ENCODE assay signal across 8 cellular contexts in genomic region chr11:62556102-62556871, GRCh38. TPM values are rescaled to one million over a fixed set of nuclear protein-coding genes. Genes with fewer than 3 reads are reported as not detected.
DNase-seq lines count a peak whose midpoint lies in the region; ATAC-seq and TF ChIP-seq lines count a peak whose summit lies in the region.

No MANE protein-coding gene starts in this region.

- H3K27ac ChIP-seq in CD4-positive, alpha-beta T cell (ENCODE audit: low read depth, low read length): peak overlapping the region; percentile 97
- peak overlapping the region; percentile 97 to 100 (median 100) for H3K27ac ChIP-seq in gastrocnemius medialis

- H3K4me3 ChIP-seq in astrocyte of the cerebellum (ENCODE audit: low read depth, low read length): peak overlapping the region; percentile 1
- peak overlapping the region in 2 of 4 donors; percentile 8 to 23 for H3K4me3 ChIP-seq in gastrocnemius medialis

- H3K9me3 Mint-ChIP-seq in CD4-positive, alpha-beta T cell: no peaks in the 10 kb centered on the region

- no peaks in the 10 kb centered on the region for H3K27me3 Mint-ChIP-seq in CD4-positive, alpha-beta T cell

- peak overlapping the region; percentile 84 for H3K4me3 Mint-ChIP-seq in CD4-positive, alpha-beta T cell

- H3K27me3 ChIP-seq in CD4-positive, alpha-beta T cell (ENCODE audit: control insufficient read depth, insufficient read depth, low read length): no peaks in the 10 kb centered on the region
- H3K27me3 ChIP-seq in gastrocnemius medialis: no peaks in the 10 kb centered on the region

- DNase-seq in CD4-positive, alpha-beta T cell: peak; percentile 72 to 85 (median 82)
- peak; percentile 99 for DNase-seq in KBM-7
- DNase-seq in T-helper 2 cell: peak; percentile 49 to 99 (median 75)
- peak; percentile 84 for DNase-seq in astrocyte of the cerebellum (ENCODE audit: low read depth)
- DNase-seq in hepatic stellate cell (ENCODE audit: low spot score): peak; percentile 98
- DNase-seq in gastrocnemius medialis: peak; percentile 89 to 94

- POLR2A ChIA-PET in CD4-positive, alpha-beta T cell (lab: Charles Lee): interaction anchor here (0.7 to 6.6 kb wide), 25 partner anchors 12 to 588 kb away, joined by 3 to 122 read pairs (median 5); partner anchors contain the start of genes AHNAK, B3GAT3, C11orf98 and CSKMT

- intact Hi-C loops in CD4-positive, alpha-beta T cell (cut with DNase I, micrococcal nuclease): loop anchor here in 1 of 2 experiments (5.0 kb wide), 1 partner anchor 36 kb away; the partner anchor contains the start of gene TUT1
- intact Hi-C loops in gastrocnemius medialis (cut with DNase I; ENCODE audit: low total_unique reads): no loop called here

- peaks cover 37% of the 10 kb centered on the region for H3K36me3 Mint-ChIP-seq in CD4-positive, alpha-beta T cell (ENCODE audit: low read depth)

- H3K36me3 ChIP-seq in gastrocnemius medialis: peaks cover 0 to 22% of the 10 kb centered on the region in 2 donors

- no peak for TF ChIP-seq CTCF in CD4-positive, alpha-beta T cell (IDR thresholded peaks at IDR 0.05)
- TF ChIP-seq CTCF in astrocyte of the cerebellum (IDR thresholded peaks at IDR 0.05; ENCODE audit: low read depth, low read length, missing control alignments) (no peak), gastrocnemius medialis (IDR thresholded peaks at IDR 0.05 in 4 of 5, conservative IDR thresholded peaks at IDR 0.05 in 1 of 5) (no peak)

- ATAC-seq in CD4-positive, alpha-beta T cell (ENCODE audit: poor library complexity): peak; percentile 46
- peak; percentile 33 for ATAC-seq in GM21367 (IDR thresholded peaks at IDR 0.05; ENCODE audit: unreplicated experiment)
- peak; percentile 40 to 42 for ATAC-seq in gastrocnemius medialis
- no peak for ATAC-seq in HG03439 (IDR thresholded peaks at IDR 0.05; ENCODE audit: unreplicated experiment)

- peaks cover 86 to 90% of the 10 kb centered on the region in 2 donors for H3K4me1 ChIP-seq in gastrocnemius medialis

- CTCF ChIA-PET in CD4-positive, alpha-beta T cell (lab: Charles Lee): interaction anchor here (11.6 to 12.2 kb wide), 2 partner anchors 14 to 132 kb away, joined by 92 to 251 read pairs; partner anchors contain the start of gene AHNAK

- in situ Hi-C loops in KBM-7 (cut with MboI; ENCODE audit: low pct_unique_long_range_greater_than_20kb, low sequenced_read_pairs): no loop called here
- in situ Hi-C loops in astrocyte of the cerebellum (cut with HindIII; ENCODE audit: low sequenced_read_pairs): no loop called here
- in situ Hi-C loops in gastrocnemius medialis (cut with MboI; ENCODE audit: low sequenced_read_pairs in 4 of 4): loop anchor here in 2 of 4 donors (10.0 kb wide), 3 partner anchors 61 to 161 kb away; no protein-coding TSS in a partner anchor

- H3K4me1 Mint-ChIP-seq in CD4-positive, alpha-beta T cell (ENCODE audit: low read depth): peaks cover 84% of the 10 kb centered on the region

- no peaks in the 10 kb centered on the region for H3K9me3 ChIP-seq in CD4-positive, alpha-beta T cell (ENCODE audit: control insufficient read depth, low read length)
- no peaks in the 10 kb centered on the region for H3K9me3 ChIP-seq in gastrocnemius medialis

- H3K27ac Mint-ChIP-seq in CD4-positive, alpha-beta T cell: peak overlapping the region; percentile 95

- peak in 1 of 2 donors; percentile 35 for TF ChIP-seq POLR2A in gastrocnemius medialis (IDR thresholded peaks at IDR 0.05)

RNA-seq across cellular contexts. Expression of gene AHNAK, which starts 9.7 kb away (rescaled TPM):
- total RNA-seq in CD4-positive, alpha-beta T cell: 100 to 1,000 TPM; 320 to 332 TPM
- total RNA-seq in gastrocnemius medialis: 1,000 to 10,000 TPM in 1 of 4 donors, 100 to 1,000 TPM in 3; 374 to 1,261 (median 571) TPM

RNA-seq across cellular contexts. Expression of gene EEF1G, which starts 17.4 kb away (rescaled TPM):
- total RNA-seq in CD4-positive, alpha-beta T cell: 1,000 to 10,000 TPM; 2,181 to 2,269 TPM
- total RNA-seq in gastrocnemius medialis: 1,000 to 10,000 TPM; 1,797 to 2,946 (median 1,897) TPM

RNA-seq across cellular contexts. Expression of gene TUT1, which starts 35.0 kb away (rescaled TPM):
- total RNA-seq in CD4-positive, alpha-beta T cell: 10 to 100 TPM; 25.5 to 26.2 TPM
- 10 to 100 TPM in 3 of 4 donors, 1 to 10 TPM in 1; 7.8 to 15.7 (median 11.7) TPM for total RNA-seq in gastrocnemius medialis

RNA-seq across cellular contexts. Expression of gene MTA2, which starts 45.4 kb away (rescaled TPM):
- 100 to 1,000 TPM; 167 to 172 TPM for total RNA-seq in CD4-positive, alpha-beta T cell
- 10 to 100 TPM; 28.0 to 47.1 (median 31.7) TPM for total RNA-seq in gastrocnemius medialis

RNA-seq across cellular contexts. Expression of gene EML3, which starts 56.3 kb away (rescaled TPM):
- 100 to 1,000 TPM; 142 to 144 TPM for total RNA-seq in CD4-positive, alpha-beta T cell
- total RNA-seq in gastrocnemius medialis: 1 to 10 TPM; 4.7 to 7.9 (median 7.0) TPM
